13 cellular contexts compared by ENCODE assay signal in the genomic region with DNA sequence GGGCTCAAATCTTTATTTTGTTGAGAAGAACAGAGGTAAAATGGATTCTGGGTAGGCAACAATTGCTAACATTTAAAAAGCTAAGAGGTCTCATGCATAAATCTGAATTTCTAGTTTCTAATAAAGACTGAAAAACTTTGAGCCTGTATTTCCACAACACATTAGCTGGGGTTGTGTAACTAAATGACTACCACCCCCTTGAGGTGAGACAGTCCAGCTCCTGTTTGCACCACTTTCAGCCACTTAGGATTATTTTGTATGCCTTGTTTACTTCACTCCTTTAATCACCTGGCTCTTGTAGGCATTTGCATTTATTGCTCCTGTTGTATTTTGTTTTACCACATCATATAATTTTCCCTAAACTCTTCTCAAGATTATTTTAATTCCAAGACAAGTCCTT.
DNase-seq lines count a peak whose midpoint lies in the region; ATAC-seq and TF ChIP-seq lines count a peak whose summit lies in the region.
"Had no signal": no experiment of that assay in that cellular context is flagged by ENCODE, and none has a peak within 500 bp of the region (broad histone marks: within the 10 kb centered on the region; RNA-seq: fewer than 3 reads in every experiment).

No MANE protein-coding gene starts in this region.

- H3K4me1 ChIP-seq in Karpas-422 (ENCODE audit: low read length) (no peaks in the 10 kb centered on the region), neural progenitor cell (no peaks in the 10 kb centered on the region), PC-3 (ENCODE audit: insufficient read depth, low read length) (no peaks in the 10 kb centered on the region)
- H3K4me1 ChIP-seq: lower lobe of right lung had no signal

- no peaks in the 10 kb centered on the region for H3F3A ChIP-seq in neural progenitor cell (ENCODE audit: low read depth)
- H3F3A ChIP-seq in PC-3 (ENCODE audit: low read length, unreplicated experiment): no peaks in the 10 kb centered on the region

- no peak overlapping the region for H3K4me3 Mint-ChIP-seq in neural progenitor cell
- H3K4me3 Mint-ChIP-seq: activated CD4-positive, alpha-beta memory T cell treated with anti-CD3 and anti-CD28 coated beads, Interleukin-2, amount 10 ng/mL, durations not matched to agents 7 days and 5 days; CD8-positive, alpha-beta T cell; natural killer cell had no signal

- H3K79me2 ChIP-seq in Karpas-422 (ENCODE audit: low read length) (no peaks in the 10 kb centered on the region), neural progenitor cell (ENCODE audit: low read depth) (no peaks in the 10 kb centered on the region), PC-3 (ENCODE audit: low read length) (no peaks in the 10 kb centered on the region)

- TF ChIP-seq CTCF in neural progenitor cell (IDR thresholded peaks at IDR 0.05) (peak; percentile 34), PC-3 (conservative IDR thresholded peaks at IDR 0.05; ENCODE audit: low read depth, low read length) (no peak)

- no peak overlapping the region for H3K27ac Mint-ChIP-seq in neural progenitor cell
- H3K27ac Mint-ChIP-seq: activated CD4-positive, alpha-beta memory T cell treated with anti-CD3 and anti-CD28 coated beads, Interleukin-2, amount 10 ng/mL, durations not matched to agents 7 days and 5 days; CD8-positive, alpha-beta T cell; natural killer cell had no signal

- H3K27me3 Mint-ChIP-seq in neural progenitor cell (ENCODE audit: insufficient read depth, low read depth): no peaks in the 10 kb centered on the region
- H3K27me3 Mint-ChIP-seq: activated CD4-positive, alpha-beta memory T cell treated with anti-CD3 and anti-CD28 coated beads, Interleukin-2, amount 10 ng/mL, durations not matched to agents 7 days and 5 days had no signal

- no peak overlapping the region for H3K27ac ChIP-seq in Karpas-422 (ENCODE audit: low read length)
- H3K27ac ChIP-seq in neural progenitor cell: no peak overlapping the region
- no peak overlapping the region for H3K27ac ChIP-seq in PC-3 (ENCODE audit: low read length)
- H3K27ac ChIP-seq: GM23248, lower lobe of right lung had no signal

- no peaks in the 10 kb centered on the region for H3K36me3 ChIP-seq in Karpas-422 (ENCODE audit: insufficient read depth, low read length)
- no peaks in the 10 kb centered on the region for H3K36me3 ChIP-seq in neural progenitor cell
- no peaks in the 10 kb centered on the region for H3K36me3 ChIP-seq in PC-3 (ENCODE audit: low read depth, low read length)
- H3K36me3 ChIP-seq: lower lobe of right lung had no signal

- DNase-seq in DMS53 treated with DMSO at 0.1 percent for 48 hours (lab: John Stamatoyannopoulos, UW; ENCODE audit: unreplicated experiment) (peak; percentile 67), Karpas-422 (peak; percentile 42), RKO (ENCODE audit: low spot score) (peak; percentile 8), neural progenitor cell (ENCODE audit: low spot score) (peak; percentile 6), NCI-H187 treated with DMSO at 0.1 percent for 48 hours (lab: John Stamatoyannopoulos, UW) (no peak), PC-3 (no peak)
- DNase-seq: activated CD4-positive, alpha-beta memory T cell treated with anti-CD3 and anti-CD28 coated beads, Interleukin-2, amount 10 ng/mL, durations not matched to agents 7 days and 5 days; CD8-positive, alpha-beta T cell; GM23248; KBM-7; lower lobe of right lung; natural killer cell had no signal

- CTCF ChIA-PET in PC-3 (lab: Charles Lee): no interaction called here

- no peaks in the 10 kb centered on the region for H4K20me1 ChIP-seq in Karpas-422 (ENCODE audit: insufficient read depth, low read depth, low read length)
- no peaks in the 10 kb centered on the region for H4K20me1 ChIP-seq in neural progenitor cell (ENCODE audit: low read depth)
- no peaks in the 10 kb centered on the region for H4K20me1 ChIP-seq in PC-3 (ENCODE audit: low read length)

- H3K9ac ChIP-seq in Karpas-422 (ENCODE audit: low read length) (no peak overlapping the region), neural progenitor cell (no peak overlapping the region), PC-3 (ENCODE audit: low read length) (no peak overlapping the region)
- H3K9ac ChIP-seq: GM23248 had no signal

- POLR2A ChIA-PET in PC-3 (lab: Charles Lee; ENCODE audit: unreplicated experiment): no interaction called here

- no peak overlapping the region for H2AFZ ChIP-seq in Karpas-422 (ENCODE audit: low read length)
- no peak overlapping the region for H2AFZ ChIP-seq in neural progenitor cell (replicated peaks)
- no peak overlapping the region for H2AFZ ChIP-seq in PC-3 (ENCODE audit: low read length)
- H2AFZ ChIP-seq: GM23248 had no signal

- no peaks in the 10 kb centered on the region for H3K4me1 Mint-ChIP-seq in neural progenitor cell
- H3K4me1 Mint-ChIP-seq: activated CD4-positive, alpha-beta memory T cell treated with anti-CD3 and anti-CD28 coated beads, Interleukin-2, amount 10 ng/mL, durations not matched to agents 7 days and 5 days; natural killer cell had no signal

- H3K9me2 ChIP-seq in Karpas-422 (replicated peaks; ENCODE audit: insufficient read depth, low read length) (no peaks in the 10 kb centered on the region), PC-3 (replicated peaks; ENCODE audit: low read length) (no peaks in the 10 kb centered on the region)

- ATAC-seq in HG02623 (IDR thresholded peaks at IDR 0.05; ENCODE audit: unreplicated experiment): no peak
- no peak for ATAC-seq in PC-3
- ATAC-seq: CD8-positive, alpha-beta T cell; lower lobe of right lung; natural killer cell had no signal

- intact Hi-C loops in PC-3 (cut with micrococcal nuclease): no loop called here

- H3K4me3 ChIP-seq in Karpas-422 (ENCODE audit: low read length): no peak overlapping the region
- no peak overlapping the region for H3K4me3 ChIP-seq in neural progenitor cell
- H3K4me3 ChIP-seq in PC-3 (ENCODE audit: low read length): no peak overlapping the region
- H3K4me3 ChIP-seq: GM23248, lower lobe of right lung had no signal

- H3K9me3 ChIP-seq in Karpas-422 (ENCODE audit: low read length) (no peaks in the 10 kb centered on the region), neural progenitor cell (ENCODE audit: low read depth) (no peaks in the 10 kb centered on the region), PC-3 (ENCODE audit: low read length) (no peaks in the 10 kb centered on the region)
- H3K9me3 ChIP-seq: lower lobe of right lung had no signal

- H3K9me3 Mint-ChIP-seq in neural progenitor cell: peaks cover 2% of the 10 kb centered on the region

- no peaks in the 10 kb centered on the region for H3K27me3 ChIP-seq in Karpas-422 (ENCODE audit: low read length)
- H3K27me3 ChIP-seq in neural progenitor cell: no peaks in the 10 kb centered on the region
- H3K27me3 ChIP-seq in PC-3 (ENCODE audit: low read length): no peaks in the 10 kb centered on the region

- BruUV-seq in PC-3 (replicated peaks; lab: Mats Ljungman, UMichigan): no TSS peak

- H3K4me2 ChIP-seq in Karpas-422 (ENCODE audit: low read depth, low read length, poor library complexity, severe bottlenecking) (no peak overlapping the region), neural progenitor cell (no peak overlapping the region), PC-3 (ENCODE audit: low read length) (no peak overlapping the region)

- H3K36me3 Mint-ChIP-seq in neural progenitor cell: no peaks in the 10 kb centered on the region
- H3K36me3 Mint-ChIP-seq: CD8-positive, alpha-beta T cell; natural killer cell had no signal

Comparison
In these comparisons a context has a peak if more than half of its experiments do, and no peak if none do; other contexts are left out.
1. DNase-seq: peak in DMS53 treated with DMSO at 0.1 percent for 48 hours (single experiment), Karpas-422 (single experiment), RKO (single experiment) and neural progenitor cell (single experiment); none in NCI-H187 treated with DMSO at 0.1 percent for 48 hours (single experiment) and PC-3 (single experiment).